In the genomic region with DNA sequence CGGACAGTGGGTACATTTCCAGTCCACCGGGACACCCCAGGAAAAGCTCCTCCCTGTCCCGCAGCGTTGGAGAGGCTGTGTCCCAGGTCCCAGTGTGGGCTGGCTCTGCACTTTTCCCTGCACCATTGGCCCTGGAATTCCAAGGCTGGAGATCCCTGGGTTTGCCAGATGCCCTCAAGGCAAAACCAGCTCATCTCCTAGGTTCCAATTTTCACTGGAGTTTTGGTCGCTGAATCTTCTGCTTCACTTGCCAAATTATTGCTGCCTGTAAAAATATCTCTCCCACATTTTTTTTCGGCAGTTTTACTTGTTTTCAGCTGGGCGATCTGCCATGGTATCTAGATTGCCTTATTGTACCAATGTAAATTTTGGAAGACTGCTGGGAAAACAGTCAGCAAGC, we compare ENCODE assay signal across 17 cellular contexts.
"Had no signal": no experiment of that assay in that cellular context is flagged by ENCODE, and none has a peak within 500 bp of the region (broad histone marks: within the 10 kb centered on the region; RNA-seq: fewer than 3 reads in every experiment).

No MANE protein-coding gene starts in this region.

- H3K36me3 ChIP-seq: ascending aorta, cardiac muscle cell, prostate gland, transverse colon had no signal

- H3K4me1 ChIP-seq: ascending aorta, prostate gland, transverse colon had no signal

- H3K9me3 ChIP-seq: ascending aorta, prostate gland had no signal

- H3K4me3 ChIP-seq: ascending aorta, cardiac muscle cell, prostate gland, skin epidermis, transverse colon had no signal

- DNase-seq: activated CD4-positive, CD25-positive, alpha-beta regulatory T cell treated with anti-CD3 and anti-CD28 coated beads, Interleukin-2, amount 50 U/mL, for 72 hours; activated naive CD4-positive, alpha-beta T cell treated with anti-CD3 and anti-CD28 coated beads, Interleukin-2, amount 10 ng/mL, durations not matched to agents 7 days and 5 days; activated T-cell treated with anti-CD3 and anti-CD28 coated beads, Interleukin-2, amount 50 U/mL, for 1 hour; left ventricle myocardium superior; natural killer cell; right cardiac atrium; stimulated activated CD4-positive, alpha-beta T cell treated with anti-CD3 and anti-CD28 coated beads, Interleukin-15, amount 100 ng/mL, for 24 hours; stimulated activated CD4-positive, alpha-beta T cell treated with anti-CD3 and anti-CD28 coated beads, Interleukin-4, amount 100 ng/mL, for 1 hour; stimulated activated naive CD4-positive, alpha-beta T cell; T-cell; T1000; transverse colon had no signal

- H3K27me3 ChIP-seq: ascending aorta, cardiac muscle cell, transverse colon had no signal

- ATAC-seq: esophagus mucosa, left ventricle myocardium superior, natural killer cell, right cardiac atrium, T-cell had no signal
